Comparison of ENCODE assay signal across 23 cellular contexts in genomic region chr18:2918761-2919550, GRCh38.
DNase-seq lines count a peak whose midpoint lies in the region; ATAC-seq, FAIRE-seq and TF ChIP-seq lines count a peak whose summit lies in the region.
"Had no signal": no experiment of that assay in that cellular context is flagged by ENCODE, and none has a peak within 500 bp of the region (broad histone marks: within the 10 kb centered on the region; RNA-seq: fewer than 3 reads in every experiment).

No MANE protein-coding gene starts in this region.

- DNase-seq in activated naive CD4-positive, alpha-beta T cell treated with anti-CD3 and anti-CD28 coated beads for 36 hours: no peak
- no peak for DNase-seq in activated naive CD4-positive, alpha-beta T cell treated with anti-CD3 and anti-CD28 coated beads, Interleukin-2, amount 10 ng/mL, durations not matched to agents 7 days and 5 days
- DNase-seq in D341Med (ENCODE audit: low spot score) (peak; percentile 20), frontal cortex (ENCODE audit: low spot score in 2 of 2) (no peak), GM19239 (ENCODE audit: insufficient read length, low spot score) (no peak), WERI-Rb-1 (no peak)
- no peak for DNase-seq in central memory CD8-positive, alpha-beta T cell (ENCODE audit: low spot score in 2 of 2)
- DNase-seq: brain microvascular endothelial cell; dermis blood vessel endothelial cell; DMS79; heart right ventricle; KBM-7; NCI-H146; NCI-H2171; ovary; SHP77; stimulated activated CD4-positive, alpha-beta T cell treated with anti-CD3 and anti-CD28 coated beads, Interleukin-15, amount 100 ng/mL, for 24 hours had no signal

- H3K9ac ChIP-seq in parathyroid adenoma: no peak overlapping the region

- H3K36me3 ChIP-seq in parathyroid adenoma (ENCODE audit: control insufficient read depth, insufficient read depth, low read length): no peaks in the 10 kb centered on the region
- peaks cover 43% of the 10 kb centered on the region for H3K36me3 ChIP-seq in WERI-Rb-1
- H3K36me3 ChIP-seq: ovary had no signal

- H3K4me2 ChIP-seq in parathyroid adenoma (ENCODE audit: low read length): peak overlapping the region; percentile 32

- H3K4me1 Mint-ChIP-seq in activated naive CD4-positive, alpha-beta T cell treated with anti-CD3 and anti-CD28 coated beads for 36 hours (ENCODE audit: low read depth): peaks cover 18% of the 10 kb centered on the region
- peaks cover 24% of the 10 kb centered on the region for H3K4me1 Mint-ChIP-seq in activated naive CD4-positive, alpha-beta T cell treated with anti-CD3 and anti-CD28 coated beads, Interleukin-2, amount 10 ng/mL, durations not matched to agents 7 days and 5 days
- peaks cover 14% of the 10 kb centered on the region for H3K4me1 Mint-ChIP-seq in central memory CD8-positive, alpha-beta T cell

- no peaks in the 10 kb centered on the region for H3K9me3 Mint-ChIP-seq in activated naive CD4-positive, alpha-beta T cell treated with anti-CD3 and anti-CD28 coated beads for 36 hours
- no peaks in the 10 kb centered on the region for H3K9me3 Mint-ChIP-seq in activated naive CD4-positive, alpha-beta T cell treated with anti-CD3 and anti-CD28 coated beads, Interleukin-2, amount 10 ng/mL, durations not matched to agents 7 days and 5 days
- no peaks in the 10 kb centered on the region for H3K9me3 Mint-ChIP-seq in central memory CD8-positive, alpha-beta T cell

- TF ChIP-seq CTCF in parathyroid adenoma (IDR thresholded peaks at IDR 0.05): no peak
- TF ChIP-seq CTCF in WERI-Rb-1 (IDR thresholded peaks at IDR 0.05; ENCODE audit: low read depth, low read length): no peak

- ATAC-seq in central memory CD8-positive, alpha-beta T cell (replicated peaks; ENCODE audit: extremely low read depth, poor library complexity, severe bottlenecking): no peak
- ATAC-seq: sciatic nerve had no signal

- H3K4me3 ChIP-seq in parathyroid adenoma (ENCODE audit: low read depth, low read length) (no peak overlapping the region), WERI-Rb-1 (ENCODE audit: low read depth, low read length) (no peak overlapping the region)
- H3K4me3 ChIP-seq: heart right ventricle, ovary had no signal

- peaks cover 90% of the 10 kb centered on the region for H3K4me1 ChIP-seq in parathyroid adenoma

- H3K27ac ChIP-seq in parathyroid adenoma: peak overlapping the region; percentile 99
- no peak overlapping the region for H3K27ac ChIP-seq in WERI-Rb-1
- H3K27ac ChIP-seq: brain microvascular endothelial cell, C4-2B, heart right ventricle had no signal

- H3K27ac Mint-ChIP-seq in activated naive CD4-positive, alpha-beta T cell treated with anti-CD3 and anti-CD28 coated beads for 36 hours: peak overlapping the region; percentile 48
- no peak overlapping the region for H3K27ac Mint-ChIP-seq in activated naive CD4-positive, alpha-beta T cell treated with anti-CD3 and anti-CD28 coated beads, Interleukin-2, amount 10 ng/mL, durations not matched to agents 7 days and 5 days
- peak overlapping the region; percentile 51 for H3K27ac Mint-ChIP-seq in central memory CD8-positive, alpha-beta T cell (ENCODE audit: low read depth)

- intact Hi-C loops in activated naive CD4-positive, alpha-beta T cell treated with anti-CD3 and anti-CD28 coated beads for 36 hours (cut with micrococcal nuclease): no loop called here

- H3K79me2 ChIP-seq in parathyroid adenoma: peaks cover 2% of the 10 kb centered on the region

- H3K9me3 ChIP-seq in parathyroid adenoma (ENCODE audit: control insufficient read depth, low read length): no peaks in the 10 kb centered on the region
- H3K9me3 ChIP-seq in WERI-Rb-1 (ENCODE audit: severe bottlenecking): no peaks in the 10 kb centered on the region
- H3K9me3 ChIP-seq: heart right ventricle, ovary had no signal

- CTCF ChIA-PET in activated naive CD4-positive, alpha-beta T cell treated with anti-CD3 and anti-CD28 coated beads for 36 hours (lab: Charles Lee): interaction anchor here (1.0 to 1.5 kb wide), 3 partner anchors 9 to 66 kb away, joined by 3 to 7 read pairs (median 4); no protein-coding TSS in a partner anchor
- CTCF ChIA-PET in activated naive CD4-positive, alpha-beta T cell treated with anti-CD3 and anti-CD28 coated beads, Interleukin-2, amount 10 ng/mL, durations not matched to agents 7 days and 5 days (lab: Charles Lee): interaction anchor here (1.0 to 2.6 kb wide), 3 partner anchors 10 to 14 kb away, joined by 3 to 6 read pairs (median 5); no protein-coding TSS in a partner anchor

- FAIRE-seq in frontal cortex (lab: Jason Lieb, UNC) (no peak), GM19239 (lab: Jason Lieb, UNC) (no peak)
- FAIRE-seq: endothelial cell of umbilical vein, GM12891, H1 had no signal

- peaks cover 44% of the 10 kb centered on the region for H3K36me3 Mint-ChIP-seq in activated naive CD4-positive, alpha-beta T cell treated with anti-CD3 and anti-CD28 coated beads for 36 hours (ENCODE audit: low read depth)
- peaks cover 71% of the 10 kb centered on the region for H3K36me3 Mint-ChIP-seq in activated naive CD4-positive, alpha-beta T cell treated with anti-CD3 and anti-CD28 coated beads, Interleukin-2, amount 10 ng/mL, durations not matched to agents 7 days and 5 days
- peaks cover 62% of the 10 kb centered on the region for H3K36me3 Mint-ChIP-seq in central memory CD8-positive, alpha-beta T cell (ENCODE audit: insufficient read depth)

- H3K27me3 Mint-ChIP-seq in activated naive CD4-positive, alpha-beta T cell treated with anti-CD3 and anti-CD28 coated beads for 36 hours (ENCODE audit: low read depth): no peaks in the 10 kb centered on the region
- no peaks in the 10 kb centered on the region for H3K27me3 Mint-ChIP-seq in activated naive CD4-positive, alpha-beta T cell treated with anti-CD3 and anti-CD28 coated beads, Interleukin-2, amount 10 ng/mL, durations not matched to agents 7 days and 5 days
- no peaks in the 10 kb centered on the region for H3K27me3 Mint-ChIP-seq in central memory CD8-positive, alpha-beta T cell

- H2AFZ ChIP-seq in parathyroid adenoma: no peak overlapping the region

- no peak overlapping the region for H3K4me3 Mint-ChIP-seq in activated naive CD4-positive, alpha-beta T cell treated with anti-CD3 and anti-CD28 coated beads for 36 hours
- no peak overlapping the region for H3K4me3 Mint-ChIP-seq in activated naive CD4-positive, alpha-beta T cell treated with anti-CD3 and anti-CD28 coated beads, Interleukin-2, amount 10 ng/mL, durations not matched to agents 7 days and 5 days
- H3K4me3 Mint-ChIP-seq in central memory CD8-positive, alpha-beta T cell: no peak overlapping the region

- no peaks in the 10 kb centered on the region for H3K27me3 ChIP-seq in parathyroid adenoma (ENCODE audit: control insufficient read depth, insufficient read depth, low read length)
- no peaks in the 10 kb centered on the region for H3K27me3 ChIP-seq in WERI-Rb-1 (ENCODE audit: insufficient read depth, low read depth, severe bottlenecking)
- H3K27me3 ChIP-seq: brain microvascular endothelial cell, heart right ventricle, ovary had no signal
